14 cellular contexts compared by ENCODE assay signal in the genomic region with DNA sequence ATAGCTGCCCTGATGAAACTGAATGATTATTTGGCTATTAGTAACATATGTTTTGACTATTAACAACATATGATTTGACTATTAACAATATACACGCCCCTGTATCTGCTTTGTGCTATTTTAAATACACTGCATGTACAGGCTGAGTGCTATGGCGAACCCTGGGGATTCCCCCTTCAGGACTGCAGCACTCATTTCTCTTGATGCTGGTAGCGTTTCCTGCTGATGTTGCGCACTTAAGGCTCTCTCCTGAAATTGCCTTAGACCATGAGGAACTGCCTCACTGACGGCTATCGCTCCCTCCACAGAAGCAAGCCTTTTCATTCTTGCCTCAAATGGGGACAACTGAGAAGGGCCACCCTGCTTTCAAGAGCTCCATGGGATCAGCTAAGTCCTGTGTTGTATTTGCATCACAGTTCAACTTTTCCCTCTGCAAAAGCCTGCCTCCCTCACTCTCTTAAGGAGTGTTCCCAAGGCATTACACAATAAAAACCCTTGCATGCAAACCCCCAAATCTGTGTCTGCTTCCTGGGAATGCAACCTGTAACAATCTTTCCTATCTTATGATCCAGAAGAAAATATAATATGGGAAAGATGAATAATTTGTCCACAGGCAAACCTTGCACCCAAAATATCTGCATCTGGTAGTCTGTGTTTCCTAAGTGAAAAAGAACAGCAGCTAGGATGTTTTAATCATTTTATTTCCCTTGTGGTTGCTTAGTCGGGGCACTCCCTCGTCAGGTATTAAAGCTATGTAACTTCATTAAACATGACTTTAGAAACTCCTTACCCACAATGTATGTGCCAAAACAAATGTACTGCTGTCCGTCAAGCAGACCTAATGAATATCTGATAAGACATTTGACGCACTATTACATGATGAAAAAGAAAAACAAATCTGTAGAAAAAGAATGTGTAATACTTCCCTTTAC.
DNase-seq lines count a peak whose midpoint lies in the region; ATAC-seq and TF ChIP-seq lines count a peak whose summit lies in the region.
"Had no signal": no experiment of that assay in that cellular context is flagged by ENCODE, and none has a peak within 500 bp of the region (broad histone marks: within the 10 kb centered on the region; RNA-seq: fewer than 3 reads in every experiment).

No MANE protein-coding gene starts in this region.

- peak; percentile 68 for ATAC-seq in GM21723 (IDR thresholded peaks at IDR 0.05; ENCODE audit: unreplicated experiment)
- ATAC-seq in HG02970 (IDR thresholded peaks at IDR 0.05; ENCODE audit: low FRiP score, unreplicated experiment) = no peak
- no peak for ATAC-seq in stimulated activated naive CD8-positive, alpha-beta T cell treated with anti-CD3 and anti-CD28 coated beads, Interleukin-15, Interleukin-2, amounts not matched to agents 100 U/mL and 50 U/mL, for 24 hours

- H3K36me3 Mint-ChIP-seq in immature natural killer cell = no peaks in the 10 kb centered on the region

- no peak overlapping the region for H3K27ac Mint-ChIP-seq in immature natural killer cell
- H3K27ac Mint-ChIP-seq: activated B cell treated with CpG ODN at 0.5 μM for 24 hours, endodermal cell had no signal

- H3K4me3 Mint-ChIP-seq in immature natural killer cell = no peak overlapping the region
- H3K4me3 Mint-ChIP-seq: activated B cell treated with CpG ODN at 0.5 μM for 24 hours, endodermal cell had no signal

- TF ChIP-seq CTCF in AG09309 (IDR thresholded peaks at IDR 0.05; ENCODE audit: control insufficient read depth, insufficient read depth, low read depth, low read length, missing control alignments) (no peak), fibroblast of the aortic adventitia (IDR thresholded peaks at IDR 0.05; ENCODE audit: insufficient read depth, low read length) (no peak)

- no peaks in the 10 kb centered on the region for H3K4me1 Mint-ChIP-seq in immature natural killer cell
- H3K4me1 Mint-ChIP-seq: activated B cell treated with CpG ODN at 0.5 μM for 24 hours had no signal

- H3K9me3 Mint-ChIP-seq in immature natural killer cell = peaks cover 2 to 5% (median 3%) of the 10 kb centered on the region in 6 donors
- H3K9me3 Mint-ChIP-seq: activated B cell treated with CpG ODN at 0.5 μM for 24 hours, endodermal cell had no signal

- no peak overlapping the region for H3K4me3 ChIP-seq in AG09309 (ENCODE audit: control insufficient read depth, low read depth, low read length)
- H3K4me3 ChIP-seq in fibroblast of the aortic adventitia (ENCODE audit: low read depth, low read length) = no peak overlapping the region
- H3K4me3 ChIP-seq: Peyer's patch, vagina had no signal

- H3K27me3 Mint-ChIP-seq in immature natural killer cell (ENCODE audit: low read depth in 3 of 3) = no peaks in the 10 kb centered on the region
- H3K27me3 Mint-ChIP-seq: activated B cell treated with CpG ODN at 0.5 μM for 24 hours had no signal

- DNase-seq in AG09309 (ENCODE audit: low read depth) = peak; percentile 57
- DNase-seq in LoVo (ENCODE audit: low spot score) = peak; percentile 35
- peak; percentile 69 for DNase-seq in fibroblast of the aortic adventitia (ENCODE audit: low read depth)
- DNase-seq in immature natural killer cell = no peak
- no peak for DNase-seq in stimulated activated naive CD8-positive, alpha-beta T cell treated with anti-CD3 and anti-CD28 coated beads, Interleukin-15, Interleukin-2, amounts not matched to agents 100 U/mL and 50 U/mL, for 24 hours
- DNase-seq in cerebellar nuclear complex (lab: John Stamatoyannopoulos, UW) = no peak
- DNase-seq: activated B cell treated with CpG ODN at 0.5 μM for 24 hours; activated naive CD4-positive, alpha-beta T cell treated with Interleukin-2 at 50 U/mL for 16 hours; endodermal cell; Peyer's patch; posterior cingulate gyrus had no signal

Comparison
In these comparisons a context has a peak if more than half of its experiments do, and no peak if none do; other contexts are left out.
1. DNase-seq: peak in AG09309 (single experiment), LoVo (single experiment) and fibroblast of the aortic adventitia (single experiment); none in immature natural killer cell (0 of 3), stimulated activated naive CD8-positive, alpha-beta T cell treated with anti-CD3 and anti-CD28 coated beads, Interleukin-15, Interleukin-2, amounts not matched to agents 100 U/mL and 50 U/mL, for 24 hours (single experiment) and cerebellar nuclear complex (0 of 2).